ENCODE assay signal across 8 cellular contexts in genomic region chr19:48362716-48363499, GRCh38. TPM values are rescaled to one million over a fixed set of nuclear protein-coding genes. Genes with fewer than 3 reads are reported as not detected.
A peak's percentile ranks its signal among the peaks of the same experiment; 100 is the strongest.
DNase-seq lines count a peak whose midpoint lies in the region; ATAC-seq, FAIRE-seq and TF ChIP-seq lines count a peak whose summit lies in the region.

No MANE protein-coding gene starts in this region.

- BruUV-seq in K562 (replicated peaks; lab: Mats Ljungman, UMichigan): no TSS peak

- no peak for TF ChIP-seq RAD21 in K562 (CRISPR knock-in tag; conservative IDR thresholded peaks at IDR 0.05 in 1 of 2, IDR thresholded peaks at IDR 0.05 in 1 of 2)

- H4K20me1 ChIP-seq in K562 (replicated peaks; ENCODE audit: control insufficient read depth, insufficient read depth, low read length): no peaks in the 10 kb centered on the region

- peak overlapping the region; percentile 52 for H3K4me3 ChIP-seq in K562

- no peak for TF ChIP-seq EP300 in K562 (IDR thresholded peaks at IDR 0.05; ENCODE audit: low read length)

- peaks cover 8 to 25% of the 10 kb centered on the region in 2 experiments for H3K4me1 ChIP-seq in K562 (replicated peaks in 1 of 2; ENCODE audit: control insufficient read depth in 2 of 2, insufficient read depth in 2 of 2, low read length in 2 of 2)

- H3K4me2 ChIP-seq in K562 (ENCODE audit: insufficient read depth, low read length): peak overlapping the region; percentile 98

- in situ Hi-C loops in K562 (cut with MboI): no loop called here

- H3K9me1 ChIP-seq in K562 (ENCODE audit: control insufficient read depth, insufficient read depth, low read length): no peaks in the 10 kb centered on the region

- H2AFZ ChIP-seq in K562 (ENCODE audit: low read depth, low read length): peak overlapping the region; percentile 93

- no peak for TF ChIP-seq CTCF in K562 (IDR thresholded peaks at IDR 0.05 in 2 of 3, conservative IDR thresholded peaks at IDR 0.05 in 1 of 3; ENCODE audit: insufficient read depth in 2 of 3, low read depth in 1 of 3, low read length in 3 of 3)

- H3K9ac ChIP-seq in K562 (ENCODE audit: insufficient read depth in 1 of 2, low read depth in 2 of 2, low read length in 2 of 2): peak overlapping the region; percentile 93 to 96

- H3K9me3 ChIP-seq in K562 (replicated peaks; ENCODE audit: control insufficient read depth, insufficient read depth, low read depth, low read length): no peaks in the 10 kb centered on the region

- intact Hi-C loops in K562 (cut with micrococcal nuclease): loop anchor here (5.0 kb wide), 1 partner anchor 41 kb away; a partner anchor contains a TSS

- ATAC-seq in GM18505 (IDR thresholded peaks at IDR 0.05; ENCODE audit: unreplicated experiment): peak; percentile 37
- peak; percentile 41 for ATAC-seq in HG03025 (IDR thresholded peaks at IDR 0.05; ENCODE audit: low FRiP score, unreplicated experiment)
- peak; percentile 92 for ATAC-seq in K562
- no peak for ATAC-seq in GM18873 (IDR thresholded peaks at IDR 0.05; ENCODE audit: low FRiP score, unreplicated experiment)

- CTCF ChIA-PET in K562 (lab: Yijun Ruan, JAX; ENCODE audit: low intra/inter-chr PET ratio): no interaction called here

- 3% methylated on average over 26 of the region's 26 CpGs for WGBS in K562 (ENCODE audit: insufficient coverage, low coverage, missing lambda C conversion rate)

- FAIRE-seq in TTC549 (lab: Jason Lieb, UNC): peak; percentile 77
- FAIRE-seq in K562 (lab: Jason Lieb, UNC): peak; percentile 94

- DNase-seq in NCI-H2081 treated with DMSO at 0.1 percent for 48 hours (lab: John Stamatoyannopoulos, UW): peak; percentile 85
- peak; percentile 87 to 97 (median 88) for DNase-seq in K562 (ENCODE audit: extremely low read depth in 1 of 4, low spot score in 3 of 4)
- peak; percentile 52 to 98 (median 92) for DNase-seq in hypothalamus (lab: John Stamatoyannopoulos, UW)
- peak; percentile 93 for DNase-seq in retina

- peaks cover 4% of the 10 kb centered on the region; the same call in 1 of the 3 replicates for H3K79me2 ChIP-seq in K562 (ENCODE audit: control insufficient read depth, insufficient read depth, low read length)

- peak overlapping the region; percentile 96 for H3K27ac ChIP-seq in K562 (ENCODE audit: extremely low read depth, low read depth, low read length)

- POLR2A ChIA-PET in K562 (lab: Yijun Ruan, JAX): interaction anchor here (0.6 to 2.5 kb wide), 15 partner anchors 9 to 1454 kb away, joined by 3 to 13 read pairs (median 3); partner anchors contain the start of genes KDELR1, RPL18 and SPHK2

- TF ChIP-seq POLR2A in GM18505 (IDR thresholded peaks at IDR 0.05; ENCODE audit: borderline replicate concordance, extremely low read depth, insufficient read depth, insufficient read length) (peak; percentile 27), K562 (conservative IDR thresholded peaks at IDR 0.05) (peak; percentile 64; the same call in 1 of the 2 replicates)

- peaks cover 3% of the 10 kb centered on the region; the same call in 2 of the 3 replicates for H3K36me3 ChIP-seq in K562 (ENCODE audit: control insufficient read depth, insufficient read depth, low read length)

- no peaks in the 10 kb centered on the region for H3K27me3 ChIP-seq in K562 (ENCODE audit: control insufficient read depth in 2 of 2, insufficient read depth in 2 of 2, low read length in 2 of 2)

RNA-seq across cellular contexts. Expression of gene TMEM143, which starts 0.8 kb away (rescaled TPM):
- total RNA-seq in K562 (2011; cell fraction: chromatin; rRNA removed; ENCODE audit: low replicate concordance): 29.3 and 59.3 TPM in 2 replicates
- total RNA-seq in K562 (2011; cell fraction: nucleolus; rRNA removed): 38.5 and 49.2 TPM in 2 replicates
- 33.1 and 37.4 TPM in 2 replicates for total RNA-seq in K562 (2011; cell fraction: nucleoplasm; rRNA removed)
- total RNA-seq in K562 (2014; rRNA removed) (2.3 and 5.1 TPM in 2 replicates), K562 (2014; rRNA removed; fragmentation: Illumina TruSeq; extraction: Trizol) (0.96 and 1.9 TPM in 2 replicates), K562 (2015; rRNA removed; fragmentation: Illumina TruSeq; extraction: Trizol) (2.5 and 4.3 TPM in 2 replicates), K562 (2021) (7.9 and 8.8 TPM in 2 replicates)
- polyA plus RNA-seq in K562 (2011; rRNA removed) (6.6 and 12.4 TPM in 2 replicates), K562 (2014; fragmentation: Illumina TruSeq; extraction: Trizol) (4.7 and 5.0 TPM in 2 replicates), K562 (2014; fragmentation: Nextera tagmentation; extraction: Ambion mirVana) (under 1 TPM; 0.66 to 0.67 TPM), K562 (2014; rRNA removed) (7.2 and 7.8 TPM in 2 replicates)
- 9.7 and 10.7 TPM in 2 replicates for polyA plus RNA-seq in K562 (2011; cell fraction: cytosol; rRNA removed)
- polyA plus RNA-seq in K562 (2011; cell fraction: nucleus; rRNA removed): 52.1 and 58.7 TPM in 2 replicates
- polyA plus RNA-seq in K562 (2012): 5.2 and 12.0 TPM in 2 replicates
- polyA minus RNA-seq in K562 (2011; rRNA and poly(A)+ RNA removed): 3.8 and 5.5 TPM in 2 replicates
- polyA minus RNA-seq in K562 (2011; cell fraction: cytosol; rRNA and poly(A)+ RNA removed): 10.0 and 12.9 TPM in 2 replicates
- 8.5 and 16.0 TPM in 2 replicates for polyA minus RNA-seq in K562 (2011; cell fraction: nucleus; rRNA and poly(A)+ RNA removed)

RNA-seq across cellular contexts. Expression of gene SYNGR4, which starts 1.3 kb away (rescaled TPM):
- total RNA-seq in K562 (2011; cell fraction: chromatin; rRNA removed; ENCODE audit: low replicate concordance): not detected in 2 replicates
- total RNA-seq in K562 (2011; cell fraction: nucleolus; rRNA removed): not detected in 2 replicates
- not detected in 2 replicates for total RNA-seq in K562 (2011; cell fraction: nucleoplasm; rRNA removed)
- not detected in 2 replicates for total RNA-seq in K562 (2014; rRNA removed)
- total RNA-seq in K562 (2014; rRNA removed; fragmentation: Illumina TruSeq; extraction: Trizol): not detected in 2 replicates
- total RNA-seq in K562 (2015; rRNA removed; fragmentation: Illumina TruSeq; extraction: Trizol): not detected in 2 replicates
- not detected in 2 replicates for total RNA-seq in K562 (2021)
- 0.19 TPM in 1 of 2 replicates, not detected in the other for polyA plus RNA-seq in K562 (2011; rRNA removed)
- 0.07 and 0.09 TPM in 2 replicates for polyA plus RNA-seq in K562 (2011; cell fraction: cytosol; rRNA removed)
- polyA plus RNA-seq in K562 (2011; cell fraction: nucleus; rRNA removed): not detected in 2 replicates
- 0.22 and 0.46 TPM in 2 replicates for polyA plus RNA-seq in K562 (2012)
- 0.28 TPM in 1 of 2 replicates, not detected in the other for polyA plus RNA-seq in K562 (2014; fragmentation: Illumina TruSeq; extraction: Trizol)
- under 1 TPM in 1 of 2 experiments, not detected in 1; 0.14 TPM for polyA plus RNA-seq in K562 (2014; fragmentation: Nextera tagmentation; extraction: Ambion mirVana)
- polyA plus RNA-seq in K562 (2014; rRNA removed): 0.07 TPM in 1 of 2 replicates, not detected in the other
- polyA minus RNA-seq in K562 (2011; rRNA and poly(A)+ RNA removed): 0.21 TPM in 2 replicates
- polyA minus RNA-seq in K562 (2011; cell fraction: cytosol; rRNA and poly(A)+ RNA removed): not detected in 2 replicates
- not detected in 2 replicates for polyA minus RNA-seq in K562 (2011; cell fraction: nucleus; rRNA and poly(A)+ RNA removed)

RNA-seq across cellular contexts. Expression of gene KDELR1, which starts 28.4 kb away (rescaled TPM):
- total RNA-seq in K562 (2011; cell fraction: chromatin; rRNA removed; ENCODE audit: low replicate concordance): 108 and 202 TPM in 2 replicates
- 194 and 232 TPM in 2 replicates for total RNA-seq in K562 (2011; cell fraction: nucleolus; rRNA removed)
- total RNA-seq in K562 (2011; cell fraction: nucleoplasm; rRNA removed): 218 and 234 TPM in 2 replicates
- total RNA-seq in K562 (2014; rRNA removed) (54.2 and 66.1 TPM in 2 replicates), K562 (2014; rRNA removed; fragmentation: Illumina TruSeq; extraction: Trizol) (49.1 and 52.5 TPM in 2 replicates), K562 (2015; rRNA removed; fragmentation: Illumina TruSeq; extraction: Trizol) (58.5 and 60.6 TPM in 2 replicates), K562 (2021) (133 and 138 TPM in 2 replicates)
- polyA plus RNA-seq in K562 (2011; rRNA removed) (82.9 and 185 TPM in 2 replicates), K562 (2014; fragmentation: Illumina TruSeq; extraction: Trizol) (165 and 185 TPM in 2 replicates), K562 (2014; fragmentation: Nextera tagmentation; extraction: Ambion mirVana) (10 to 100 TPM in 1 of 2 experiments, 1 to 10 TPM in 1; 6.1 to 11.1 TPM), K562 (2014; rRNA removed) (75.0 and 76.4 TPM in 2 replicates)
- polyA plus RNA-seq in K562 (2011; cell fraction: cytosol; rRNA removed): 130 and 145 TPM in 2 replicates
- 95.0 and 123 TPM in 2 replicates for polyA plus RNA-seq in K562 (2011; cell fraction: nucleus; rRNA removed)
- polyA plus RNA-seq in K562 (2012): 104 and 182 TPM in 2 replicates
- polyA minus RNA-seq in K562 (2011; rRNA and poly(A)+ RNA removed): 42.4 and 68.6 TPM in 2 replicates
- 60.7 and 117 TPM in 2 replicates for polyA minus RNA-seq in K562 (2011; cell fraction: cytosol; rRNA and poly(A)+ RNA removed)
- polyA minus RNA-seq in K562 (2011; cell fraction: nucleus; rRNA and poly(A)+ RNA removed): 10.4 and 21.3 TPM in 2 replicates

RNA-seq across cellular contexts. Expression of gene GRIN2D, which starts 30.6 kb away (rescaled TPM):
- 10.1 and 29.7 TPM in 2 replicates for total RNA-seq in K562 (2011; cell fraction: chromatin; rRNA removed; ENCODE audit: low replicate concordance)
- total RNA-seq in K562 (2011; cell fraction: nucleolus; rRNA removed): 20.7 and 23.5 TPM in 2 replicates
- total RNA-seq in K562 (2011; cell fraction: nucleoplasm; rRNA removed): 16.9 and 17.3 TPM in 2 replicates
- total RNA-seq in K562 (2014; rRNA removed) (4.7 and 5.3 TPM in 2 replicates), K562 (2014; rRNA removed; fragmentation: Illumina TruSeq; extraction: Trizol) (0.86 and 0.98 TPM in 2 replicates), K562 (2015; rRNA removed; fragmentation: Illumina TruSeq; extraction: Trizol) (1.8 and 2.7 TPM in 2 replicates), K562 (2021) (24.7 and 31.5 TPM in 2 replicates)
- polyA plus RNA-seq in K562 (2011; rRNA removed) (0.95 and 2.5 TPM in 2 replicates), K562 (2014; fragmentation: Illumina TruSeq; extraction: Trizol) (7.5 and 12.0 TPM in 2 replicates), K562 (2014; fragmentation: Nextera tagmentation; extraction: Ambion mirVana) (under 1 TPM; 0.32 to 0.55 TPM), K562 (2014; rRNA removed) (5.3 and 5.6 TPM in 2 replicates)
- polyA plus RNA-seq in K562 (2011; cell fraction: cytosol; rRNA removed): 2.4 and 3.0 TPM in 2 replicates
- polyA plus RNA-seq in K562 (2011; cell fraction: nucleus; rRNA removed): 10.1 and 14.4 TPM in 2 replicates
- polyA plus RNA-seq in K562 (2012): 12.9 and 14.4 TPM in 2 replicates
- 1.9 and 2.3 TPM in 2 replicates for polyA minus RNA-seq in K562 (2011; rRNA and poly(A)+ RNA removed)
- 15.0 and 18.7 TPM in 2 replicates for polyA minus RNA-seq in K562 (2011; cell fraction: cytosol; rRNA and poly(A)+ RNA removed)
- 7.8 and 8.8 TPM in 2 replicates for polyA minus RNA-seq in K562 (2011; cell fraction: nucleus; rRNA and poly(A)+ RNA removed)

RNA-seq across cellular contexts. Expression of gene EMP3, which starts 37.6 kb away (rescaled TPM):
- 94.2 and 300 TPM in 2 replicates for total RNA-seq in K562 (2011; cell fraction: chromatin; rRNA removed; ENCODE audit: low replicate concordance)
- total RNA-seq in K562 (2011; cell fraction: nucleolus; rRNA removed): 624 and 788 TPM in 2 replicates
- total RNA-seq in K562 (2011; cell fraction: nucleoplasm; rRNA removed): 425 and 454 TPM in 2 replicates
- total RNA-seq in K562 (2014; rRNA removed): 137 and 194 TPM in 2 replicates
- 184 and 204 TPM in 2 replicates for total RNA-seq in K562 (2014; rRNA removed; fragmentation: Illumina TruSeq; extraction: Trizol)
- total RNA-seq in K562 (2015; rRNA removed; fragmentation: Illumina TruSeq; extraction: Trizol): 386 and 393 TPM in 2 replicates
- 296 and 321 TPM in 2 replicates for total RNA-seq in K562 (2021)
- 355 and 448 TPM in 2 replicates for polyA plus RNA-seq in K562 (2011; rRNA removed)
- 690 and 1,312 TPM in 2 replicates for polyA plus RNA-seq in K562 (2011; cell fraction: cytosol; rRNA removed)
- polyA plus RNA-seq in K562 (2011; cell fraction: nucleus; rRNA removed): 177 and 267 TPM in 2 replicates
- polyA plus RNA-seq in K562 (2012): 325 and 506 TPM in 2 replicates
- 308 and 333 TPM in 2 replicates for polyA plus RNA-seq in K562 (2014; fragmentation: Illumina TruSeq; extraction: Trizol)
- 100 to 1,000 TPM; 123 to 227 TPM for polyA plus RNA-seq in K562 (2014; fragmentation: Nextera tagmentation; extraction: Ambion mirVana)
- 314 and 369 TPM in 2 replicates for polyA plus RNA-seq in K562 (2014; rRNA removed)
- 191 and 276 TPM in 2 replicates for polyA minus RNA-seq in K562 (2011; rRNA and poly(A)+ RNA removed)
- 149 and 202 TPM in 2 replicates for polyA minus RNA-seq in K562 (2011; cell fraction: cytosol; rRNA and poly(A)+ RNA removed)
- polyA minus RNA-seq in K562 (2011; cell fraction: nucleus; rRNA and poly(A)+ RNA removed): 51.7 and 64.9 TPM in 2 replicates
